ENCODE assay signal across 32 cellular contexts in the genomic region with DNA sequence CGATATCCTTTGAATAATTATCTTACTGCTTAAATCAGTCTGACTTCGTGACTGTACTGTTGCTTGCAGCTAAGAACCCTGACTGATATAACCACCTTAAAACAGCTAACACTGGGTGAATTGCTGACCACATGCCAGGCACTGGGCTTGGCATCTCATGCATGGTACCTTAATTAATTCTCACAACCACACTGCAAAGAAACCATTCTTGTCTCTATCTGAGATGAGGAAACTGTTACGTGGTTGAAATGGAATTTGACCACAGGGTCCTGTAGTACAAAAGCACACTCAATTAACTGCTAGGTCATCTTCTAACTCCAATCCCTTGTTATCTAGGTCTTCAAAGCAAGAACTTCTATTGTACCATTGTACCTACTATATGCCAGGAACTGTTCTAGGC.
DNase-seq lines count a peak whose midpoint lies in the region; ATAC-seq and TF ChIP-seq lines count a peak whose summit lies in the region.
"Had no signal": no experiment of that assay in that cellular context is flagged by ENCODE, and none has a peak within 500 bp of the region (broad histone marks: within the 10 kb centered on the region; RNA-seq: fewer than 3 reads in every experiment).

No MANE protein-coding gene starts in this region.

- no peaks in the 10 kb centered on the region for H3K9me3 ChIP-seq in mammary epithelial cell (replicated peaks; ENCODE audit: insufficient read depth, low read length)
- H3K9me3 ChIP-seq: psoas muscle, sigmoid colon had no signal

- no peaks in the 10 kb centered on the region for H3K9me3 Mint-ChIP-seq in MCF 10A (ENCODE audit: unreplicated experiment)
- H3K9me3 Mint-ChIP-seq: activated naive CD4-positive, alpha-beta T cell treated with anti-CD3 and anti-CD28 coated beads, Interleukin-2, amount 50 U/mL, for 24 hours; activated T-helper 2 cell treated with anti-CD3 and anti-CD28 coated beads, Interferon-gamma antibody, Interleukin-2, Interleukin-4, amounts not matched to agents 10 μg/mL and 5 μg/mL and 100 μg/mL, durations not matched to agents 14 hours and 24 hours and 36 hours; mesothelial cell of epicardium; stimulated activated effector memory CD8-positive, alpha-beta T cell treated with anti-CD3 and anti-CD28 coated beads, Interleukin-12 subunit alpha, Interleukin-12 subunit beta, amount 100 ng/mL, for 72 hours; type B pancreatic cell had no signal

- no peak for ATAC-seq in HG02678 (IDR thresholded peaks at IDR 0.05; ENCODE audit: unreplicated experiment)
- ATAC-seq: psoas muscle; stimulated activated effector memory CD8-positive, alpha-beta T cell treated with anti-CD3 and anti-CD28 coated beads, Interleukin-12 subunit alpha, Interleukin-12 subunit beta, amount 100 ng/mL, for 72 hours had no signal

- no peak overlapping the region for H3K9ac ChIP-seq in mammary epithelial cell (ENCODE audit: insufficient read depth, low read length)

- no peaks in the 10 kb centered on the region for H4K20me1 ChIP-seq in mammary epithelial cell (ENCODE audit: insufficient read depth, low read length)

- 6% methylated on average over 2 of the region's 3 CpGs for WGBS in mammary epithelial cell (ENCODE audit: low coverage, missing lambda C conversion rate)

- H3K4me3 Mint-ChIP-seq in MCF 10A (ENCODE audit: unreplicated experiment), result no peak overlapping the region
- H3K4me3 Mint-ChIP-seq: activated naive CD4-positive, alpha-beta T cell treated with anti-CD3 and anti-CD28 coated beads, Interleukin-2, amount 50 U/mL, for 24 hours; mesothelial cell of epicardium; naive B cell; stimulated activated effector memory CD8-positive, alpha-beta T cell treated with anti-CD3 and anti-CD28 coated beads, Interleukin-12 subunit alpha, Interleukin-12 subunit beta, amount 100 ng/mL, for 72 hours; type B pancreatic cell had no signal

- TF ChIP-seq CTCF in mammary epithelial cell (conservative IDR thresholded peaks at IDR 0.05 in 1 of 2, IDR thresholded peaks at IDR 0.05 in 1 of 2; ENCODE audit: extremely low read depth in 1 of 2, insufficient read depth in 1 of 2, low read depth in 1 of 2, low read length in 2 of 2) (no peak), MCF 10A (IDR thresholded peaks at IDR 0.05; ENCODE audit: unreplicated experiment) (no peak)

- H3K4me3 ChIP-seq in mammary epithelial cell (replicated peaks in 1 of 3; ENCODE audit: insufficient read depth in 1 of 3, low read depth in 2 of 3, low read length in 3 of 3), result no peak overlapping the region
- H3K4me3 ChIP-seq: PC-9, psoas muscle, sigmoid colon had no signal

- no peak overlapping the region for H3K27ac Mint-ChIP-seq in MCF 10A (ENCODE audit: low read depth, unreplicated experiment)
- H3K27ac Mint-ChIP-seq: activated naive CD4-positive, alpha-beta T cell treated with anti-CD3 and anti-CD28 coated beads, Interleukin-2, amount 50 U/mL, for 24 hours; activated T-helper 2 cell treated with anti-CD3 and anti-CD28 coated beads, Interferon-gamma antibody, Interleukin-2, Interleukin-4, amounts not matched to agents 10 μg/mL and 5 μg/mL and 100 μg/mL, durations not matched to agents 14 hours and 24 hours and 36 hours; mesothelial cell of epicardium; naive B cell; stimulated activated effector memory CD8-positive, alpha-beta T cell treated with anti-CD3 and anti-CD28 coated beads, Interleukin-12 subunit alpha, Interleukin-12 subunit beta, amount 100 ng/mL, for 72 hours; type B pancreatic cell had no signal

- H2AFZ ChIP-seq in mammary epithelial cell (ENCODE audit: low read depth, low read length), result no peak overlapping the region
- H2AFZ ChIP-seq: PC-9 had no signal

- dilution Hi-C loops in mammary epithelial cell (cut with HindIII; ENCODE audit: low sequenced_read_pairs), result no loop called here

- H3K27ac ChIP-seq in mammary epithelial cell (ENCODE audit: insufficient read depth, low read depth, low read length), result peak overlapping the region; percentile 58
- H3K27ac ChIP-seq: 22Rv1, C4-2B, PC-9, psoas muscle had no signal

- H3K36me3 ChIP-seq in mammary epithelial cell (ENCODE audit: insufficient read depth, low read length), result no peaks in the 10 kb centered on the region
- H3K36me3 ChIP-seq: sigmoid colon had no signal

- DNase-seq in mammary epithelial cell, result peak; percentile 90
- DNase-seq in MCF 10A (ENCODE audit: unreplicated experiment), result no peak
- DNase-seq in astrocyte of the hippocampus (ENCODE audit: low read depth, low spot score), result peak; percentile 91
- peak; percentile 62 for DNase-seq in kidney glomerular epithelial cell (lab: John Stamatoyannopoulos, UW)
- no peak for DNase-seq in posterior vena cava (ENCODE audit: low spot score)
- no peak for DNase-seq in hypothalamus (lab: John Stamatoyannopoulos, UW)
- DNase-seq in HCEC 1CT, result no peak
- DNase-seq: activated CD4-positive, alpha-beta T cell treated with anti-CD3 and anti-CD28 coated beads for 48 hours; activated T-cell treated with anti-CD3 and anti-CD28 coated beads for 4 hours; amygdala; DMS79 treated with DMSO at 0.1 percent for 48 hours; MM.1S; naive B cell; NCI-H1417; NCI-H2029 treated with DMSO at 0.1 percent for 48 hours; NCI-H526 treated with DMSO at 0.1 percent for 48 hours; NK-92 treated with Interleukin-12 subunit alpha and Interleukin-12 subunit beta, amount 100 ng/mL, for 24 hours; psoas muscle; SHP77; sigmoid colon; stimulated activated CD4-positive, alpha-beta T cell treated with anti-CD3 and anti-CD28 coated beads, Interleukin-15, amount 100 ng/mL, for 24 hours; SW 1271; T-helper 9 cell had no signal

- in situ Hi-C loops in mammary epithelial cell (cut with MboI; ENCODE audit: low sequenced_read_pairs in 2 of 2), result no loop called here

- BruUV-seq in mammary epithelial cell (replicated peaks; lab: Mats Ljungman, UMichigan) (no TSS peak), MCF 10A (replicated peaks; lab: Mats Ljungman, UMichigan) (no TSS peak)

- peaks cover 25% of the 10 kb centered on the region for H3K4me1 Mint-ChIP-seq in MCF 10A (ENCODE audit: insufficient read depth, unreplicated experiment)
- H3K4me1 Mint-ChIP-seq: activated naive CD4-positive, alpha-beta T cell treated with anti-CD3 and anti-CD28 coated beads, Interleukin-2, amount 50 U/mL, for 24 hours; naive B cell; stimulated activated effector memory CD8-positive, alpha-beta T cell treated with anti-CD3 and anti-CD28 coated beads, Interleukin-12 subunit alpha, Interleukin-12 subunit beta, amount 100 ng/mL, for 72 hours had no signal

- H3K27me3 Mint-ChIP-seq in MCF 10A (ENCODE audit: insufficient read depth, unreplicated experiment), result no peaks in the 10 kb centered on the region
- H3K27me3 Mint-ChIP-seq: naive B cell, type B pancreatic cell had no signal

- intact Hi-C loops in mammary epithelial cell (cut with micrococcal nuclease) (no loop called here), MCF 10A (cut with micrococcal nuclease) (no loop called here), posterior vena cava (cut with DNase I) (no loop called here)

- no peaks in the 10 kb centered on the region for H3K79me2 ChIP-seq in mammary epithelial cell (ENCODE audit: insufficient read depth, low read length)

- POLR2A ChIA-PET in MCF 10A (lab: Yijun Ruan, JAX), result interaction anchor here (0.6 to 2.7 kb wide), 3 partner anchors 26 to 342 kb away, joined by 4 to 12 read pairs (median 9); no protein-coding TSS in a partner anchor

- peaks cover 45% of the 10 kb centered on the region for H3K4me1 ChIP-seq in mammary epithelial cell (ENCODE audit: insufficient read depth, low read length)
- H3K4me1 ChIP-seq: psoas muscle had no signal

- CTCF ChIA-PET in mammary epithelial cell (lab: Charles Lee; ENCODE audit: low non-redundant PET) (no interaction called here), MCF 10A (lab: Yijun Ruan, JAX) (no interaction called here)

- no peaks in the 10 kb centered on the region for H3K36me3 Mint-ChIP-seq in MCF 10A (ENCODE audit: insufficient read depth, unreplicated experiment)
- H3K36me3 Mint-ChIP-seq: activated naive CD4-positive, alpha-beta T cell treated with anti-CD3 and anti-CD28 coated beads, Interleukin-2, amount 50 U/mL, for 24 hours; mesothelial cell of epicardium; naive B cell; stimulated activated effector memory CD8-positive, alpha-beta T cell treated with anti-CD3 and anti-CD28 coated beads, Interleukin-12 subunit alpha, Interleukin-12 subunit beta, amount 100 ng/mL, for 72 hours; type B pancreatic cell had no signal

- H3K27me3 ChIP-seq in mammary epithelial cell (ENCODE audit: insufficient read depth, low read length), result no peaks in the 10 kb centered on the region
- H3K27me3 ChIP-seq: sigmoid colon had no signal

- H3K4me2 ChIP-seq in mammary epithelial cell (ENCODE audit: insufficient read depth, low read depth, low read length), result peak overlapping the region; percentile 28
- H3K4me2 ChIP-seq: PC-9 had no signal

Comparison
In these comparisons a context has a peak if more than half of its experiments do, and no peak if none do; other contexts are left out.
1. DNase-seq: peak in mammary epithelial cell (single experiment), astrocyte of the hippocampus (single experiment) and kidney glomerular epithelial cell (single experiment); none in MCF 10A (single experiment), posterior vena cava (single experiment), hypothalamus (0 of 51) and HCEC 1CT (single experiment).